Comparison of ENCODE assay signal across 9 cellular contexts in the genomic region with DNA sequence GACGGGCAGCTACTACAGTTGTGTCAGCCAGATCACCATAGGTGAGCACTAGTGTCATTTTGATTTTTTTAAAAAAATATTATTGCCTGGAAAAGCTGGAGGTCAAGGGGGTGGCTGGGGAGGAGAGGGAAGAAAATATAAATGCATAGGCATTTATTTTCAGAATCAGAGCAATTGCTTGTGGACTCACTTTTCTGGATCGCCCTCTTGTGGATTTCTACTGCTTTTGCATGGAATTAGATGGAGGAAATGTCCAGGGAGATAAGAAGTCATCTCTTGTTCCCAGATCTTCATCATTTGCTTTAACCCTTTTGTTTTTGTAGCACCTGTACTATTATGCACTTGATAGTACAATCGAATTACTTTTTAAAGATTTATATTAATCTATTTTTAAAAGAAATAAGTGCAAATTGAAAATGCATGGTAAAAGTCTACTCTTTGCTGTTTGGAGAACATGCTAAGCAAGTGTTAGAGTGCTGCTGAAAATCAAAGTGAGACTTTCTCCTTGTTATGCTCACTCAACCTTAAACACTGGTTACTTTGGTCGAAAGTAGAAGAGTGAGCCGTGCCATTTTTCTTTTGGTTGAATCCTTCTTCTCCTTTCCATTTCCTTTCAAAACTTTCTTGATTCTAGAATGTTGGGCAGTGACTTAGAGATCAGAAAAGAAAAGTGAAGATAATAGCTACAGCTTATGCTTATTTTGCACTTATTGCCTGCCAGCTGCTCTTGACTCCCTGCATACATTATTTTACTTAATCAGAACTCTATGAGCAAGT.
A peak's percentile ranks its signal among the peaks of the same experiment; 100 is the strongest.
DNase-seq lines count a peak whose midpoint lies in the region; ATAC-seq and TF ChIP-seq lines count a peak whose summit lies in the region.
"Had no signal": no experiment of that assay in that cellular context is flagged by ENCODE, and none has a peak within 500 bp of the region (broad histone marks: within the 10 kb centered on the region; RNA-seq: fewer than 3 reads in every experiment).

No MANE protein-coding gene starts in this region.

- BruUV-seq in MCF 10A (replicated peaks; lab: Mats Ljungman, UMichigan): no TSS peak

- H3K9me3 ChIP-seq in mucosa of descending colon: no peaks in the 10 kb centered on the region

- H3K4me3 Mint-ChIP-seq in MCF 10A (ENCODE audit: unreplicated experiment): no peak overlapping the region

- H3K36me3 Mint-ChIP-seq in MCF 10A (ENCODE audit: insufficient read depth, unreplicated experiment): no peaks in the 10 kb centered on the region

- no peak overlapping the region for H3K27ac Mint-ChIP-seq in MCF 10A (ENCODE audit: low read depth, unreplicated experiment)

- peak; percentile 41; the same call in 1 of the 2 replicates for TF ChIP-seq CTCF in GM12875 (IDR thresholded peaks at IDR 0.05; ENCODE audit: borderline replicate concordance, insufficient read depth, low read depth, low read length)
- TF ChIP-seq CTCF in HFF-Myc (IDR thresholded peaks at IDR 0.05; ENCODE audit: low read depth, low read length, missing control alignments): peak; percentile 52
- peak; percentile 74 for TF ChIP-seq CTCF in MCF 10A (IDR thresholded peaks at IDR 0.05; ENCODE audit: unreplicated experiment)
- no peak for TF ChIP-seq CTCF in mucosa of descending colon (IDR thresholded peaks at IDR 0.05)

- CTCF ChIA-PET in MCF 10A (lab: Yijun Ruan, JAX): interaction anchor here (0.6 to 5.8 kb wide), 40 partner anchors 9 to 505 kb away, joined by 3 to 80 read pairs (median 5); partner anchors contain the start of gene SLC17A8

- H3K27me3 Mint-ChIP-seq in MCF 10A (ENCODE audit: insufficient read depth, unreplicated experiment): peaks cover 59% of the 10 kb centered on the region

- ATAC-seq in mucosa of descending colon: peak; percentile 30

- intact Hi-C loops in MCF 10A (cut with micrococcal nuclease): loop anchor here (1.0 to 5.0 kb wide), 5 partner anchors 65 to 500 kb away; no protein-coding TSS in a partner anchor
- intact Hi-C loops in mucosa of descending colon (cut with DNase I, micrococcal nuclease): no loop called here

- POLR2A ChIA-PET in MCF 10A (lab: Yijun Ruan, JAX): interaction anchor here (0.7 to 0.8 kb wide), 3 partner anchors 28 to 383 kb away, joined by 3 to 4 read pairs (median 3); no protein-coding TSS in a partner anchor

- no peaks in the 10 kb centered on the region for H3K4me1 ChIP-seq in mucosa of descending colon (ENCODE audit: low read depth)

- H3K4me3 ChIP-seq in GM12875 (ENCODE audit: low read depth, low read length) (no peak overlapping the region), HFF-Myc (replicated peaks; ENCODE audit: low read depth, low read length) (no peak overlapping the region), mucosa of descending colon (no peak overlapping the region)
- H3K4me3 ChIP-seq: skin epidermis had no signal

- H3K9me3 Mint-ChIP-seq in MCF 10A (ENCODE audit: unreplicated experiment): no peaks in the 10 kb centered on the region

- no peaks in the 10 kb centered on the region for H3K4me1 Mint-ChIP-seq in MCF 10A (ENCODE audit: insufficient read depth, unreplicated experiment)

- DNase-seq in HFF-Myc (ENCODE audit: extremely low read depth, low read depth) (no peak), NCI-H2107 treated with DMSO at 0.1 percent for 48 hours (lab: John Stamatoyannopoulos, UW; ENCODE audit: unreplicated experiment) (peak; percentile 31), MCF 10A (ENCODE audit: unreplicated experiment) (peak; percentile 51), mucosa of descending colon (no peak), midbrain (lab: John Stamatoyannopoulos, UW) (no peak), HuH-7 (ENCODE audit: low spot score) (no peak), cerebellar nuclear complex (lab: John Stamatoyannopoulos, UW) (no peak)

- no peaks in the 10 kb centered on the region for H3K36me3 ChIP-seq in mucosa of descending colon (ENCODE audit: low read depth)

Comparison
In these comparisons a context has a peak if more than half of its experiments do, and no peak if none do; other contexts are left out.
1. DNase-seq: peak in NCI-H2107 treated with DMSO at 0.1 percent for 48 hours (single experiment) and MCF 10A (single experiment); none in HFF-Myc (single experiment), mucosa of descending colon (0 of 3), midbrain (single experiment), HuH-7 (single experiment) and cerebellar nuclear complex (0 of 2).